ENCODE assay signal across 14 cellular contexts in the genomic region with DNA sequence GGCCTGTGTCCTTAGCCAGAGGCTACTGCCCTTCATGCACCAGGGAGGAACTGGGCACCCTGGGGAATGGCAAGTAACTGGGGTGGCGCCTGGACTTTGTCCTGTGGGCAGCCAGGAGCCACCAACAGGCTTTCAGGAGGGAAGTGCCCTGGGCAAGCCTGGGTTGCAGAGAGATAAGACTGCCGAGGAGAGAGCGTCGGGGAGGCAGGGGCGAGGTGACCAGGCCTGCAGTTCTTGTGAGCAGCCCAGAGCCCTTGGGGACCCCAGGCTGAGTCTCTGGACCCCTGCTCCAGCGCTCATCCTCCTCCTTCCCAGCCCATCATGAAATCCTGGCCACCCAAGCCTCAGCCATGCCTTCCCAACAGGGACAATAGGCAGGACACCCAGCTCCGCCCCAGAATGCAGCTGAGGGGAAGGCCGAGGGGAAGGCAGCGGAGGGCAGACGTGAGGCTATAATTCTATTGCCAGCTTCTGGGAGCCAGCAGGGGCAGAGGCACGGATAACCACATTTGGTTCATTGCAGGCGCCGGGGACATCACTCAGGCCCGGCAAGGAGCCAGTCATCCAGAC. TPM values are rescaled to one million over a fixed set of nuclear protein-coding genes. Genes with fewer than 3 reads are reported as not detected.
DNase-seq lines count a peak whose midpoint lies in the region; ATAC-seq and TF ChIP-seq lines count a peak whose summit lies in the region.
"Had no signal": no experiment of that assay in that cellular context is flagged by ENCODE, and none has a peak within 500 bp of the region (broad histone marks: within the 10 kb centered on the region; RNA-seq: fewer than 3 reads in every experiment).

No MANE protein-coding gene starts in this region.

- H3K27me3 ChIP-seq in right cardiac atrium (ENCODE audit: control insufficient read depth, insufficient read depth) (no peaks in the 10 kb centered on the region), right lobe of liver (no peaks in the 10 kb centered on the region), stomach (no peaks in the 10 kb centered on the region)
- H3K27me3 ChIP-seq: heart left ventricle had no signal

- 85% methylated on average over 14 of the region's 14 CpGs for WGBS in right cardiac atrium
- no CpG with 5 or more reads among the region's 14 CpGs for WGBS in right lobe of liver (ENCODE audit: insufficient coverage, low coverage, low lambda C conversion rate, missing lambda C conversion rate)
- WGBS in stomach, 5 donors = 55 to 81% (median 60%) methylated on average over 4 to 14 of the region's 14 CpGs

- TF ChIP-seq POLR2A in right lobe of liver (IDR thresholded peaks at IDR 0.05) = no peak
- TF ChIP-seq POLR2A in stomach (IDR thresholded peaks at IDR 0.05) = no peak

- no peak for TF ChIP-seq EP300 in stomach (IDR thresholded peaks at IDR 0.05)

- H3K4me3 ChIP-seq in right cardiac atrium (ENCODE audit: low read length) (no peak overlapping the region), coronary artery (no peak overlapping the region), right lobe of liver (no peak overlapping the region), stomach (no peak overlapping the region)
- H3K4me3 ChIP-seq: heart left ventricle had no signal

- peaks cover 4% of the 10 kb centered on the region for H3K4me1 ChIP-seq in right cardiac atrium (ENCODE audit: control insufficient read depth, insufficient read depth, low read length)
- H3K4me1 ChIP-seq in right lobe of liver = no peaks in the 10 kb centered on the region
- peaks cover 29 to 44% (median 35%) of the 10 kb centered on the region in 4 donors for H3K4me1 ChIP-seq in stomach

- H3K9me3 ChIP-seq in right cardiac atrium (ENCODE audit: control insufficient read depth, low read length) = no peaks in the 10 kb centered on the region
- no peaks in the 10 kb centered on the region for H3K9me3 ChIP-seq in right lobe of liver
- H3K9me3 ChIP-seq in stomach = no peaks in the 10 kb centered on the region
- H3K9me3 ChIP-seq: heart left ventricle had no signal

- intact Hi-C loops in Right ventricle myocardium inferior (cut with DNase I) (no loop called here), right cardiac atrium (cut with DNase I) (no loop called here), right lobe of liver (cut with DNase I) (no loop called here), stomach (cut with DNase I; ENCODE audit: low total_unique reads) (no loop called here)

- no peak overlapping the region for H3K27ac ChIP-seq in right cardiac atrium (ENCODE audit: low read length)
- H3K27ac ChIP-seq in coronary artery = no peak overlapping the region
- H3K27ac ChIP-seq in right lobe of liver = no peak overlapping the region
- peak overlapping the region in 3 of 5 donors; percentile 3 to 55 (median 54) for H3K27ac ChIP-seq in stomach

- TF ChIP-seq CTCF in coronary artery (IDR thresholded peaks at IDR 0.05) (no peak), right lobe of liver (IDR thresholded peaks at IDR 0.05) (no peak), stomach (IDR thresholded peaks at IDR 0.05) (no peak)

- H3K36me3 ChIP-seq in right lobe of liver (no peaks in the 10 kb centered on the region), stomach (no peaks in the 10 kb centered on the region)
- H3K36me3 ChIP-seq: heart left ventricle had no signal

- ATAC-seq in Right ventricle myocardium inferior (peak; percentile 26), right cardiac atrium (no peak), right lobe of liver (peak in 3 of 4 donors; percentile 37 to 77 (median 55)), HG03135 (IDR thresholded peaks at IDR 0.05; ENCODE audit: unreplicated experiment) (no peak)
- no peak for ATAC-seq in stimulated activated naive CD8-positive, alpha-beta T cell treated with anti-CD3 and anti-CD28 coated beads, Interleukin-15, Interleukin-2, amounts not matched to agents 100 U/mL and 50 U/mL, for 24 hours
- ATAC-seq: activated CD8-positive, alpha-beta memory T cell treated with anti-CD3 and anti-CD28 coated beads, Interleukin-2, amount 10 ng/mL, durations not matched to agents 7 days and 5 days had no signal

- DNase-seq in Right ventricle myocardium inferior (ENCODE audit: missing footprints) (no peak), right cardiac atrium (no peak), coronary artery (ENCODE audit: low spot score) (peak; percentile 64), right lobe of liver (no peak), stomach (peak; percentile 77), HPDE6-E6E7 (ENCODE audit: extremely low spot score) (no peak)
- no peak for DNase-seq in stimulated activated naive CD8-positive, alpha-beta T cell treated with anti-CD3 and anti-CD28 coated beads, Interleukin-15, Interleukin-2, amounts not matched to agents 100 U/mL and 50 U/mL, for 24 hours
- DNase-seq: EL, heart left ventricle, kidney, NCI-H1417 treated with DMSO at 0.1 percent for 48 hours, T-helper 1 cell had no signal

RNA-seq across cellular contexts. Expression of gene ADRA2B, which starts 25.1 kb away (rescaled TPM):
- total RNA-seq in Right ventricle myocardium inferior (6.9 TPM), right cardiac atrium (under 1 TPM; 0.11 to 0.91 (median 0.66) TPM), right lobe of liver (1 to 10 TPM; 1.7 to 8.1 (median 3.2) TPM), stomach (1 to 10 TPM in 2 of 5 donors, under 1 TPM in 1, not detected in 2; 0.43 to 2.9 (median 2.0) TPM)
- polyA plus RNA-seq in right cardiac atrium (2.2 TPM), stomach (under 1 TPM; 0.15 to 0.45 (median 0.19) TPM)

RNA-seq across cellular contexts. Expression of gene ASTL, which starts 47.1 kb away (rescaled TPM):
- not detected for total RNA-seq in Right ventricle myocardium inferior
- not detected for total RNA-seq in right cardiac atrium
- polyA plus RNA-seq in right cardiac atrium = not detected
- total RNA-seq in right lobe of liver = not detected
- total RNA-seq in stomach = not detected
- under 1 TPM in 1 of 3 donors, not detected in 2; 0.08 TPM for polyA plus RNA-seq in stomach
- total RNA-seq: heart left ventricle, kidney had no signal

RNA-seq across cellular contexts. Expression of gene DUSP2, which starts 54.0 kb away (rescaled TPM):
- total RNA-seq in Right ventricle myocardium inferior (1.3 TPM), right cardiac atrium (1 to 10 TPM; 1.2 to 2.6 (median 1.4) TPM), right lobe of liver (1 to 10 TPM in 5 of 6 experiments, under 1 TPM in 1; 0.44 to 2.5 (median 1.2) TPM), stomach (1 to 10 TPM; 4.0 to 9.4 (median 8.1) TPM)
- polyA plus RNA-seq in right cardiac atrium (2.2 TPM), stomach (1 to 10 TPM; 3.6 to 6.1 (median 4.7) TPM)

RNA-seq across cellular contexts. Expression of gene GPAT2, which starts 56.5 kb away (rescaled TPM):
- total RNA-seq in Right ventricle myocardium inferior = 6.1 TPM
- 1 to 10 TPM; 1.7 to 3.1 (median 2.0) TPM for total RNA-seq in right cardiac atrium
- polyA plus RNA-seq in right cardiac atrium = 1.1 TPM
- 1 to 10 TPM in 2 of 6 experiments, under 1 TPM in 2, not detected in 2; 0.39 to 2.0 (median 0.90) TPM for total RNA-seq in right lobe of liver
- total RNA-seq in stomach = 10 to 100 TPM in 1 of 5 donors, 1 to 10 TPM in 4; 2.6 to 13.6 (median 5.0) TPM
- polyA plus RNA-seq in stomach = 1 to 10 TPM in 2 of 3 donors, under 1 TPM in 1; 0.37 to 3.8 (median 3.7) TPM

Comparison
In these comparisons a context has a peak if more than half of its experiments do, and no peak if none do; other contexts are left out.
1. ATAC-seq: peak in Right ventricle myocardium inferior (single experiment) and right lobe of liver (3 of 4); none in right cardiac atrium (0 of 2), stimulated activated naive CD8-positive, alpha-beta T cell treated with anti-CD3 and anti-CD28 coated beads, Interleukin-15, Interleukin-2, amounts not matched to agents 100 U/mL and 50 U/mL, for 24 hours (single experiment) and HG03135 (single experiment).
2. DNase-seq: peak in coronary artery (single experiment) and stomach (single experiment); none in Right ventricle myocardium inferior (single experiment), right cardiac atrium (0 of 3), right lobe of liver (0 of 3), HPDE6-E6E7 (single experiment) and stimulated activated naive CD8-positive, alpha-beta T cell treated with anti-CD3 and anti-CD28 coated beads, Interleukin-15, Interleukin-2, amounts not matched to agents 100 U/mL and 50 U/mL, for 24 hours (single experiment).
3. H3K27ac ChIP-seq: peak in stomach (3 of 5); none in right cardiac atrium (single experiment), coronary artery (0 of 2) and right lobe of liver (0 of 3).